19 cellular contexts compared by ENCODE assay signal in the genomic region with DNA sequence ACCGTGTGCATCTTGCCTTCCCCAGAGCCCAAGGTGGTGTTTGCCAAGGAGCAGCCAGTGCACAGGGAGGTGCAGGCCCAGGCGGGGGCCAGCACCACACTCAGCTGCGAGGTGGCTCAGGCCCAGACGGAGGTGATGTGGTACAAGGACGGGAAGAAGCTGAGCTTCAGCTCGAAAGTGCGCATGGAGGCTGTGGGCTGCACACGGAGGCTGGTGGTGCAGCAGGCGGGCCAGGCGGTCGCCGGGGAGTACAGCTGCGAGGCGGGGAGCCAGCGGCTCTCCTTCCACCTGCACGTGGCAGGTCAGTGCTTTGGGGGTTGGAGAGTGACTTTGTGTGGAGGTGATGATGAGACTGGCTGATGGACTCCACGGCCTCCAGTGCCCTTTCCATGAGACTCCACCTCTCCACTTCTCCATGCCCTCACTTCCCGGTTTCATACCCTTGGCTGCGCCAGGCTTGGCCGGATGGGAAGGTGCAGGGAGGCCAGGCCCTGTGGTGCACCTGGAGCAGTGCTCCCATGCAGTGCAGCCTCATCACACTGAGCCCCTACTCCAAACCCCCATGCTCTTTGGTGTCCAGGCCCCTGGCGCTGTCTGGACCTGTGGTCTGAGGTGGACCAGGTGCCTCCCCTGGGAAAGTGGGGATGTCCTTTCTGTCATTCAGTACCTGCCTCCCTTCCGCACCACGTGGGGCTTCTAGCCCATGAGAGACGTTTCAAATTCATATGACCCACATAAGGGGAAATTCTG. TPM values are rescaled to one million over a fixed set of nuclear protein-coding genes. Genes with fewer than 3 reads are reported as not detected.
DNase-seq lines count a peak whose midpoint lies in the region; ATAC-seq and TF ChIP-seq lines count a peak whose summit lies in the region.
"Had no signal": no experiment of that assay in that cellular context is flagged by ENCODE, and none has a peak within 500 bp of the region (broad histone marks: within the 10 kb centered on the region; RNA-seq: fewer than 3 reads in every experiment).

No MANE protein-coding gene starts in this region.

- H3K36me3 Mint-ChIP-seq in activated CD4-positive, alpha-beta T cell treated with anti-CD3 and anti-CD28 coated beads, Interleukin-2, amount 10 ng/mL, durations not matched to agents 24 days and 14 days (ENCODE audit: low read depth): peaks cover 21% of the 10 kb centered on the region

- peak; percentile 25 for ATAC-seq in left ventricle myocardium superior
- peak; percentile 17 to 23 (median 21) for ATAC-seq in psoas muscle
- ATAC-seq: CD8-positive, alpha-beta T cell had no signal

- peak; percentile 40 for DNase-seq in activated CD4-positive, alpha-beta T cell treated with anti-CD3 and anti-CD28 coated beads, Interleukin-2, amount 10 ng/mL, durations not matched to agents 24 days and 14 days
- DNase-seq in activated CD4-positive, alpha-beta T cell treated with anti-CD3 and anti-CD28 coated beads, Interleukin-2, amount 50 U/mL, for 1 hour: no peak
- DNase-seq in left ventricle myocardium superior (no peak), left ventricle myocardium inferior (no peak), esophagus muscularis mucosa (ENCODE audit: extremely low spot score) (peak; percentile 77), psoas muscle (no peak), thyroid gland (no peak), hepatocyte (ENCODE audit: low spot score) (no peak)
- DNase-seq: Caco-2; CD4-positive, CD25-positive, alpha-beta regulatory T cell; CD8-positive, alpha-beta T cell; DMS153; DND-41; GOT3 had no signal

- TF ChIP-seq CTCF in left ventricle myocardium inferior (IDR thresholded peaks at IDR 0.05; ENCODE audit: borderline replicate concordance) (no peak), esophagus muscularis mucosa (IDR thresholded peaks at IDR 0.05) (no peak), psoas muscle (IDR thresholded peaks at IDR 0.05) (no peak), thyroid gland (IDR thresholded peaks at IDR 0.05) (no peak), hepatocyte (IDR thresholded peaks at IDR 0.05; ENCODE audit: poor library complexity) (no peak)

- no peaks in the 10 kb centered on the region for H3K9me2 ChIP-seq in hepatocyte (replicated peaks; ENCODE audit: insufficient read depth)

- H3K9me3 ChIP-seq in left ventricle myocardium inferior (replicated peaks) (peaks cover 18% of the 10 kb centered on the region), esophagus muscularis mucosa (no peaks in the 10 kb centered on the region), psoas muscle (no peaks in the 10 kb centered on the region), thyroid gland (no peaks in the 10 kb centered on the region), hepatocyte (ENCODE audit: low read depth) (peaks cover 7% of the 10 kb centered on the region)

- TF ChIP-seq EP300 in esophagus muscularis mucosa (IDR thresholded peaks at IDR 0.05): no peak

- no peak overlapping the region for H3K4me3 ChIP-seq in left ventricle myocardium inferior
- no peak overlapping the region for H3K4me3 ChIP-seq in esophagus muscularis mucosa
- no peak overlapping the region for H3K4me3 ChIP-seq in psoas muscle
- H3K4me3 ChIP-seq in thyroid gland (replicated peaks in 1 of 3): no peak overlapping the region
- H3K4me3 ChIP-seq in hepatocyte: no peak overlapping the region
- H3K4me3 ChIP-seq: BLaER1, HAP-1 had no signal

- H3K79me2 ChIP-seq in hepatocyte: no peaks in the 10 kb centered on the region

- no peak overlapping the region for H3K27ac ChIP-seq in left ventricle myocardium inferior (replicated peaks)
- no peak overlapping the region for H3K27ac ChIP-seq in esophagus muscularis mucosa (replicated peaks in 1 of 4)
- no peak overlapping the region for H3K27ac ChIP-seq in psoas muscle
- no peak overlapping the region for H3K27ac ChIP-seq in thyroid gland
- H3K27ac ChIP-seq in hepatocyte: no peak overlapping the region
- H3K27ac ChIP-seq: 22Rv1, BLaER1, C4-2B had no signal

- H2AFZ ChIP-seq in hepatocyte: no peak overlapping the region

- no peaks in the 10 kb centered on the region for H4K20me1 ChIP-seq in hepatocyte (ENCODE audit: insufficient read depth, poor library complexity, severe bottlenecking)
- H4K20me1 ChIP-seq: BLaER1 had no signal

- H3K4me3 Mint-ChIP-seq in activated CD4-positive, alpha-beta T cell treated with anti-CD3 and anti-CD28 coated beads, Interleukin-2, amount 10 ng/mL, durations not matched to agents 24 days and 14 days: no peak overlapping the region
- H3K4me3 Mint-ChIP-seq: B cell; CD4-positive, CD25-positive, alpha-beta regulatory T cell; CD8-positive, alpha-beta T cell had no signal

- H3K27me3 Mint-ChIP-seq in activated CD4-positive, alpha-beta T cell treated with anti-CD3 and anti-CD28 coated beads, Interleukin-2, amount 10 ng/mL, durations not matched to agents 24 days and 14 days: no peaks in the 10 kb centered on the region
- H3K27me3 Mint-ChIP-seq: B cell; CD4-positive, CD25-positive, alpha-beta regulatory T cell had no signal

- intact Hi-C loops in activated CD4-positive, alpha-beta T cell treated with anti-CD3 and anti-CD28 coated beads, Interleukin-2, amount 10 ng/mL, durations not matched to agents 24 days and 14 days (cut with micrococcal nuclease): no loop called here
- intact Hi-C loops in left ventricle myocardium superior (cut with micrococcal nuclease) (no loop called here), left ventricle myocardium inferior (cut with micrococcal nuclease) (no loop called here), esophagus muscularis mucosa (cut with DNase I) (no loop called here), psoas muscle (cut with DNase I) (no loop called here), thyroid gland (cut with DNase I) (no loop called here)

- H3K4me1 ChIP-seq in left ventricle myocardium inferior (peaks cover 12% of the 10 kb centered on the region), esophagus muscularis mucosa (no peaks in the 10 kb centered on the region), psoas muscle (peaks cover 9% of the 10 kb centered on the region), thyroid gland (no peaks in the 10 kb centered on the region), hepatocyte (ENCODE audit: insufficient read depth) (no peaks in the 10 kb centered on the region)
- H3K4me1 ChIP-seq: BLaER1, Caco-2, HAP-1 had no signal

- H3K27me3 ChIP-seq in left ventricle myocardium inferior (ENCODE audit: low read depth) (no peaks in the 10 kb centered on the region), esophagus muscularis mucosa (no peaks in the 10 kb centered on the region), psoas muscle (ENCODE audit: insufficient read depth in 3 of 3, low read length in 2 of 3) (no peaks in the 10 kb centered on the region), thyroid gland (no peaks in the 10 kb centered on the region), hepatocyte (no peaks in the 10 kb centered on the region)
- H3K27me3 ChIP-seq: BLaER1 had no signal

- H3K9me3 Mint-ChIP-seq in activated CD4-positive, alpha-beta T cell treated with anti-CD3 and anti-CD28 coated beads, Interleukin-2, amount 10 ng/mL, durations not matched to agents 24 days and 14 days: peaks cover 7% of the 10 kb centered on the region

- TF ChIP-seq POLR2A in esophagus muscularis mucosa (IDR thresholded peaks at IDR 0.05; ENCODE audit: low read depth) (no peak), thyroid gland (IDR thresholded peaks at IDR 0.05) (no peak)

- H3K4me1 Mint-ChIP-seq in activated CD4-positive, alpha-beta T cell treated with anti-CD3 and anti-CD28 coated beads, Interleukin-2, amount 10 ng/mL, durations not matched to agents 24 days and 14 days: no peaks in the 10 kb centered on the region
- H3K4me1 Mint-ChIP-seq: B cell; CD4-positive, CD25-positive, alpha-beta regulatory T cell had no signal

- H3K27ac Mint-ChIP-seq in activated CD4-positive, alpha-beta T cell treated with anti-CD3 and anti-CD28 coated beads, Interleukin-2, amount 10 ng/mL, durations not matched to agents 24 days and 14 days: no peak overlapping the region
- H3K27ac Mint-ChIP-seq: B cell; CD4-positive, CD25-positive, alpha-beta regulatory T cell; CD8-positive, alpha-beta T cell had no signal

- 90% methylated on average over 23 of the region's 24 CpGs for WGBS in esophagus muscularis mucosa
- 77 to 86% (median 81%) methylated on average over 24 of the region's 24 CpGs for WGBS in psoas muscle, 3 donors
- WGBS in thyroid gland, 2 donors: 97 to 99% methylated on average over 16 to 24 of the region's 24 CpGs
- 98% methylated on average over 23 of the region's 24 CpGs for WGBS in hepatocyte (ENCODE audit: low lambda C conversion rate, missing lambda C conversion rate)

- H3K36me3 ChIP-seq in left ventricle myocardium inferior (peaks cover 83% of the 10 kb centered on the region), esophagus muscularis mucosa (peaks cover 0 to 51% (median 0%) of the 10 kb centered on the region in 4 donors), psoas muscle (ENCODE audit: insufficient read depth in 1 of 2, low read depth in 1 of 2) (peaks cover 3 to 86% of the 10 kb centered on the region in 2 donors), thyroid gland (no peaks in the 10 kb centered on the region), hepatocyte (replicated peaks; ENCODE audit: insufficient read depth, low read depth) (no peaks in the 10 kb centered on the region)
- H3K36me3 ChIP-seq: HAP-1 had no signal

- no peak overlapping the region for H3K4me2 ChIP-seq in hepatocyte
- H3K4me2 ChIP-seq: BLaER1 had no signal

RNA-seq across cellular contexts. Expression of gene OBSCN, which starts 49.0 kb away (rescaled TPM):
- total RNA-seq in activated CD4-positive, alpha-beta T cell treated with anti-CD3 and anti-CD28 coated beads, Interleukin-2, amount 10 ng/mL, durations not matched to agents 24 days and 14 days: 21.4 and 22.3 TPM in 2 replicates
- total RNA-seq in left ventricle myocardium superior: 316 TPM
- 316 TPM for total RNA-seq in left ventricle myocardium inferior
- 10 to 100 TPM; 12.6 to 31.4 (median 17.8) TPM for total RNA-seq in esophagus muscularis mucosa
- total RNA-seq in psoas muscle: 1,000 to 10,000 TPM; 1,061 to 1,869 (median 1,568) TPM
- 100 to 1,000 TPM; 397 to 658 (median 442) TPM for polyA plus RNA-seq in psoas muscle
- 10 to 100 TPM; 24.0 to 35.1 (median 31.5) TPM for total RNA-seq in thyroid gland
- total RNA-seq in hepatocyte: 11.2 and 22.4 TPM in 2 replicates
- polyA plus RNA-seq in hepatocyte: 15.0 and 20.6 TPM in 2 replicates

Comparison
In these comparisons a context has a peak if more than half of its experiments do, and no peak if none do; other contexts are left out.
1. DNase-seq: peak in activated CD4-positive, alpha-beta T cell treated with anti-CD3 and anti-CD28 coated beads, Interleukin-2, amount 10 ng/mL, durations not matched to agents 24 days and 14 days (single experiment) and esophagus muscularis mucosa (single experiment); none in activated CD4-positive, alpha-beta T cell treated with anti-CD3 and anti-CD28 coated beads, Interleukin-2, amount 50 U/mL, for 1 hour (single experiment), left ventricle myocardium superior (single experiment), left ventricle myocardium inferior (single experiment), psoas muscle (0 of 2), thyroid gland (0 of 2) and hepatocyte (single experiment).